ENCODE assay signal across 1 cellular context in the genomic region with DNA sequence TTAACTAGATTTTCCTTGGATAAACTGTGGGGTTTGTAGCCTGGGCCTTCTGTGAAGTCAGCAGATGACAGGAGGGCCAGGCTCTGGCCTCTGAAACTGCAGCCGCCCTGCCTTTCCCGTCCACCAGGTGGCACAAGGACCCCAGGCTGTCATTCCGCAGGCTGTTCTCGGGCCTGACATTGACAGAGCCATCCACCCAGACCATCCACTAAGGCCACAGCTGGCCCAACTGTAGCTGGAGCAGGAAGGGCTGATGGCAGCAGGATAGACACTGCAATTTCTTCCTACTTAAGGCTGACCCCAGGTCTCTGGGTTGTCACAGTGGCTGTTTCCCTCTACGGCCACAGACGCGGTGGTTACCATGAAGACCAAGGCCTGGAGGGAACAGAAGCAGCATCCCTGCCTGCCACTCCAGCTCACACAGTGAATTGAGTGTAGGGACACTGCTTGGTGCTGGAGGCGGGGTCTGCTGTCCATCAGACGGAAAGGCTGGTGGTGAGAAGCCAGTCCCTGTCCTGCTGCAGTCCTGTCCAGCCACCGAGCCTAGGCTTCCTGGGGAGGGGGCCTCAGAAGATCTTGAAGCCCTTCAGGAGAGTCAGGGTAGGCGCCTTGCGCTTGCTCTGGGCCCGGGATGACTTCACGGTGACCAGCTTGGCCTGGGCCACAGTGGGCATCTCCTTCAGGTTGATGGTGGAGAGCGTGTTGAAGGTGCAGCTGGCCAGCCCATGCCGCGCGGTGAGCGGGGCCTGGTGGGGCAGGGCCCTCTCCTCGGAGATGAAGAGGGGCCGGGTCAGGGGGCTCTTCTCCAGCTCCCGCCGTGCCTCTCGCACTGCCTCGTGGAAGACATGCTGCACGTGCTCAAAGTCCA.
TF ChIP-seq lines count a peak whose summit lies in the region.

No MANE protein-coding gene starts in this region.

TF ChIP-seq in HepG2, 621 proteins besides CTCF, POLR2A, EP300 and RAD21 (continued from another document and continues in another):
- TF ChIP-seq, protein P1, sequence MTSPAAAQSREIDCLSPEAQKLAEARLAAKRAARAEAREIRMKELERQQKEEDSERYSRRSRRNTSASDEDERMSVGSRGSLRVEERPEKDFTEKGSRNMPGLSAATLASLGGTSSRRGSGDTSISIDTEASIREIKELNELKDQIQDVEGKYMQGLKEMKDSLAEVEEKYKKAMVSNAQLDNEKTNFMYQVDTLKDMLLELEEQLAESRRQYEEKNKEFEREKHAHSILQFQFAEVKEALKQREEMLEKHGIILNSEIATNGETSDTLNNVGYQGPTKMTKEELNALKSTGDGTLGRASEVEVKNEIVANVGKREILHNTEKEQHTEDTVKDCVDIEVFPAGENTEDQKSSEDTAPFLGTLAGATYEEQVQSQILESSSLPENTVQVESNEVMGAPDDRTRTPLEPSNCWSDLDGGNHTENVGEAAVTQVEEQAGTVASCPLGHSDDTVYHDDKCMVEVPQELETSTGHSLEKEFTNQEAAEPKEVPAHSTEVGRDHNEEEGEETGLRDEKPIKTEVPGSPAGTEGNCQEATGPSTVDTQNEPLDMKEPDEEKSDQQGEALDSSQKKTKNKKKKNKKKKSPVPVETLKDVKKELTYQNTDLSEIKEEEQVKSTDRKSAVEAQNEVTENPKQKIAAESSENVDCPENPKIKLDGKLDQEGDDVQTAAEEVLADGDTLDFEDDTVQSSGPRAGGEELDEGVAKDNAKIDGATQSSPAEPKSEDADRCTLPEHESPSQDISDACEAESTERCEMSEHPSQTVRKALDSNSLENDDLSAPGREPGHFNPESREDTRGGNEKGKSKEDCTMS (CRISPR knock-in tag; conservative IDR thresholded peaks at IDR 0.05), result no peak
- TF ChIP-seq BHLHE40 (IDR thresholded peaks at IDR 0.05; ENCODE audit: low read length) (no peak), KLF9 (CRISPR knock-in tag; IDR thresholded peaks at IDR 0.05; ENCODE audit: low read depth) (no peak), SNAPC2 (CRISPR knock-in tag; IDR thresholded peaks at IDR 0.05) (no peak), CHD4 (IDR thresholded peaks at IDR 0.05; ENCODE audit: borderline replicate concordance, low read length) (no peak), NCOR1 (IDR thresholded peaks at IDR 0.05; ENCODE audit: borderline replicate concordance, low read length) (no peak), SSRP1 (CRISPR knock-in tag; IDR thresholded peaks at IDR 0.05) (no peak), AHR (CRISPR knock-in tag; IDR thresholded peaks at IDR 0.05) (peak; percentile 72; the same call in 1 of the 2 replicates), ARNT2 (CRISPR knock-in tag; IDR thresholded peaks at IDR 0.05; ENCODE audit: low read depth) (no peak), FOXK2 (IDR thresholded peaks at IDR 0.05) (no peak), NFYB (CRISPR knock-in tag; IDR thresholded peaks at IDR 0.05) (no peak), RFX1 (IDR thresholded peaks at IDR 0.05) (no peak), HOXA7 (CRISPR knock-in tag; IDR thresholded peaks at IDR 0.05) (no peak), TBX2 (CRISPR knock-in tag; IDR thresholded peaks at IDR 0.05; ENCODE audit: borderline replicate concordance) (0 out of 2 replicates have a peak, but pooled peaks have one; percentile 16), HNRNPH1 (optimal IDR thresholded peaks at IDR 0.05; ENCODE audit: low read depth, low read length) (no peak)
- TF ChIP-seq, protein P2, sequence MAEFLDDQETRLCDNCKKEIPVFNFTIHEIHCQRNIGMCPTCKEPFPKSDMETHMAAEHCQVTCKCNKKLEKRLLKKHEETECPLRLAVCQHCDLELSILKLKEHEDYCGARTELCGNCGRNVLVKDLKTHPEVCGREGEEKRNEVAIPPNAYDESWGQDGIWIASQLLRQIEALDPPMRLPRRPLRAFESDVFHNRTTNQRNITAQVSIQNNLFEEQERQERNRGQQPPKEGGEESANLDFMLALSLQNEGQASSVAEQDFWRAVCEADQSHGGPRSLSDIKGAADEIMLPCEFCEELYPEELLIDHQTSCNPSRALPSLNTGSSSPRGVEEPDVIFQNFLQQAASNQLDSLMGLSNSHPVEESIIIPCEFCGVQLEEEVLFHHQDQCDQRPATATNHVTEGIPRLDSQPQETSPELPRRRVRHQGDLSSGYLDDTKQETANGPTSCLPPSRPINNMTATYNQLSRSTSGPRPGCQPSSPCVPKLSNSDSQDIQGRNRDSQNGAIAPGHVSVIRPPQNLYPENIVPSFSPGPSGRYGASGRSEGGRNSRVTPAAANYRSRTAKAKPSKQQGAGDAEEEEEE (CRISPR knock-in tag; IDR thresholded peaks at IDR 0.05; ENCODE audit: borderline replicate concordance), result no peak
- TF ChIP-seq, protein P3, sequence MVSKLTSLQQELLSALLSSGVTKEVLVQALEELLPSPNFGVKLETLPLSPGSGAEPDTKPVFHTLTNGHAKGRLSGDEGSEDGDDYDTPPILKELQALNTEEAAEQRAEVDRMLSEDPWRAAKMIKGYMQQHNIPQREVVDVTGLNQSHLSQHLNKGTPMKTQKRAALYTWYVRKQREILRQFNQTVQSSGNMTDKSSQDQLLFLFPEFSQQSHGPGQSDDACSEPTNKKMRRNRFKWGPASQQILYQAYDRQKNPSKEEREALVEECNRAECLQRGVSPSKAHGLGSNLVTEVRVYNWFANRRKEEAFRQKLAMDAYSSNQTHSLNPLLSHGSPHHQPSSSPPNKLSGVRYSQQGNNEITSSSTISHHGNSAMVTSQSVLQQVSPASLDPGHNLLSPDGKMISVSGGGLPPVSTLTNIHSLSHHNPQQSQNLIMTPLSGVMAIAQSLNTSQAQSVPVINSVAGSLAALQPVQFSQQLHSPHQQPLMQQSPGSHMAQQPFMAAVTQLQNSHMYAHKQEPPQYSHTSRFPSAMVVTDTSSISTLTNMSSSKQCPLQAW (CRISPR knock-in tag; IDR thresholded peaks at IDR 0.05), result peak; percentile 66
- TF ChIP-seq, protein P4, sequence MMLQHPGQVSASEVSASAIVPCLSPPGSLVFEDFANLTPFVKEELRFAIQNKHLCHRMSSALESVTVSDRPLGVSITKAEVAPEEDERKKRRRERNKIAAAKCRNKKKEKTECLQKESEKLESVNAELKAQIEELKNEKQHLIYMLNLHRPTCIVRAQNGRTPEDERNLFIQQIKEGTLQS (CRISPR knock-in tag; IDR thresholded peaks at IDR 0.05), result 0 out of 2 replicates have a peak, but pooled peaks have one; percentile 14
- TF ChIP-seq, protein P5, sequence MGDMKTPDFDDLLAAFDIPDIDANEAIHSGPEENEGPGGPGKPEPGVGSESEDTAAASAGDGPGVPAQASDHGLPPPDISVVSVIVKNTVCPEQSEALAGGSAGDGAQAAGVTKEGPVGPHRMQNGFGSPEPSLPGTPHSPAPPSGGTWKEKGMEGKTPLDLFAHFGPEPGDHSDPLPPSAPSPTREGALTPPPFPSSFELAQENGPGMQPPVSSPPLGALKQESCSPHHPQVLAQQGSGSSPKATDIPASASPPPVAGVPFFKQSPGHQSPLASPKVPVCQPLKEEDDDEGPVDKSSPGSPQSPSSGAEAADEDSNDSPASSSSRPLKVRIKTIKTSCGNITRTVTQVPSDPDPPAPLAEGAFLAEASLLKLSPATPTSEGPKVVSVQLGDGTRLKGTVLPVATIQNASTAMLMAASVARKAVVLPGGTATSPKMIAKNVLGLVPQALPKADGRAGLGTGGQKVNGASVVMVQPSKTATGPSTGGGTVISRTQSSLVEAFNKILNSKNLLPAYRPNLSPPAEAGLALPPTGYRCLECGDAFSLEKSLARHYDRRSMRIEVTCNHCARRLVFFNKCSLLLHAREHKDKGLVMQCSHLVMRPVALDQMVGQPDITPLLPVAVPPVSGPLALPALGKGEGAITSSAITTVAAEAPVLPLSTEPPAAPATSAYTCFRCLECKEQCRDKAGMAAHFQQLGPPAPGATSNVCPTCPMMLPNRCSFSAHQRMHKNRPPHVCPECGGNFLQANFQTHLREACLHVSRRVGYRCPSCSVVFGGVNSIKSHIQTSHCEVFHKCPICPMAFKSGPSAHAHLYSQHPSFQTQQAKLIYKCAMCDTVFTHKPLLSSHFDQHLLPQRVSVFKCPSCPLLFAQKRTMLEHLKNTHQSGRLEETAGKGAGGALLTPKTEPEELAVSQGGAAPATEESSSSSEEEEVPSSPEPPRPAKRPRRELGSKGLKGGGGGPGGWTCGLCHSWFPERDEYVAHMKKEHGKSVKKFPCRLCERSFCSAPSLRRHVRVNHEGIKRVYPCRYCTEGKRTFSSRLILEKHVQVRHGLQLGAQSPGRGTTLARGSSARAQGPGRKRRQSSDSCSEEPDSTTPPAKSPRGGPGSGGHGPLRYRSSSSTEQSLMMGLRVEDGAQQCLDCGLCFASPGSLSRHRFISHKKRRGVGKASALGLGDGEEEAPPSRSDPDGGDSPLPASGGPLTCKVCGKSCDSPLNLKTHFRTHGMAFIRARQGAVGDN (CRISPR knock-in tag; IDR thresholded peaks at IDR 0.05), result peak; percentile 73
- TF ChIP-seq, protein P6, sequence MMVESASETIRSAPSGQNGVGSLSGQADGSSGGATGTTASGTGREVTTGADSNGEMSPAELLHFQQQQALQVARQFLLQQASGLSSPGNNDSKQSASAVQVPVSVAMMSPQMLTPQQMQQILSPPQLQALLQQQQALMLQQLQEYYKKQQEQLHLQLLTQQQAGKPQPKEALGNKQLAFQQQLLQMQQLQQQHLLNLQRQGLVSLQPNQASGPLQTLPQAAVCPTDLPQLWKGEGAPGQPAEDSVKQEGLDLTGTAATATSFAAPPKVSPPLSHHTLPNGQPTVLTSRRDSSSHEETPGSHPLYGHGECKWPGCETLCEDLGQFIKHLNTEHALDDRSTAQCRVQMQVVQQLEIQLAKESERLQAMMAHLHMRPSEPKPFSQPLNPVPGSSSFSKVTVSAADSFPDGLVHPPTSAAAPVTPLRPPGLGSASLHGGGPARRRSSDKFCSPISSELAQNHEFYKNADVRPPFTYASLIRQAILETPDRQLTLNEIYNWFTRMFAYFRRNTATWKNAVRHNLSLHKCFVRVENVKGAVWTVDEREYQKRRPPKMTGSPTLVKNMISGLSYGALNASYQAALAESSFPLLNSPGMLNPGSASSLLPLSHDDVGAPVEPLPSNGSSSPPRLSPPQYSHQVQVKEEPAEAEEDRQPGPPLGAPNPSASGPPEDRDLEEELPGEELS (CRISPR knock-in tag; IDR thresholded peaks at IDR 0.05), result no peak
- TF ChIP-seq, protein P7, sequence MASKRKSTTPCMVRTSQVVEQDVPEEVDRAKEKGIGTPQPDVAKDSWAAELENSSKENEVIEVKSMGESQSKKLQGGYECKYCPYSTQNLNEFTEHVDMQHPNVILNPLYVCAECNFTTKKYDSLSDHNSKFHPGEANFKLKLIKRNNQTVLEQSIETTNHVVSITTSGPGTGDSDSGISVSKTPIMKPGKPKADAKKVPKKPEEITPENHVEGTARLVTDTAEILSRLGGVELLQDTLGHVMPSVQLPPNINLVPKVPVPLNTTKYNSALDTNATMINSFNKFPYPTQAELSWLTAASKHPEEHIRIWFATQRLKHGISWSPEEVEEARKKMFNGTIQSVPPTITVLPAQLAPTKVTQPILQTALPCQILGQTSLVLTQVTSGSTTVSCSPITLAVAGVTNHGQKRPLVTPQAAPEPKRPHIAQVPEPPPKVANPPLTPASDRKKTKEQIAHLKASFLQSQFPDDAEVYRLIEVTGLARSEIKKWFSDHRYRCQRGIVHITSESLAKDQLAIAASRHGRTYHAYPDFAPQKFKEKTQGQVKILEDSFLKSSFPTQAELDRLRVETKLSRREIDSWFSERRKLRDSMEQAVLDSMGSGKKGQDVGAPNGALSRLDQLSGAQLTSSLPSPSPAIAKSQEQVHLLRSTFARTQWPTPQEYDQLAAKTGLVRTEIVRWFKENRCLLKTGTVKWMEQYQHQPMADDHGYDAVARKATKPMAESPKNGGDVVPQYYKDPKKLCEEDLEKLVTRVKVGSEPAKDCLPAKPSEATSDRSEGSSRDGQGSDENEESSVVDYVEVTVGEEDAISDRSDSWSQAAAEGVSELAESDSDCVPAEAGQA (IDR thresholded peaks at IDR 0.05; ENCODE audit: low read depth), result no peak
- TF ChIP-seq, protein P7 (CRISPR knock-in tag; IDR thresholded peaks at IDR 0.05; ENCODE audit: borderline replicate concordance), result no peak
- TF ChIP-seq, protein P8, sequence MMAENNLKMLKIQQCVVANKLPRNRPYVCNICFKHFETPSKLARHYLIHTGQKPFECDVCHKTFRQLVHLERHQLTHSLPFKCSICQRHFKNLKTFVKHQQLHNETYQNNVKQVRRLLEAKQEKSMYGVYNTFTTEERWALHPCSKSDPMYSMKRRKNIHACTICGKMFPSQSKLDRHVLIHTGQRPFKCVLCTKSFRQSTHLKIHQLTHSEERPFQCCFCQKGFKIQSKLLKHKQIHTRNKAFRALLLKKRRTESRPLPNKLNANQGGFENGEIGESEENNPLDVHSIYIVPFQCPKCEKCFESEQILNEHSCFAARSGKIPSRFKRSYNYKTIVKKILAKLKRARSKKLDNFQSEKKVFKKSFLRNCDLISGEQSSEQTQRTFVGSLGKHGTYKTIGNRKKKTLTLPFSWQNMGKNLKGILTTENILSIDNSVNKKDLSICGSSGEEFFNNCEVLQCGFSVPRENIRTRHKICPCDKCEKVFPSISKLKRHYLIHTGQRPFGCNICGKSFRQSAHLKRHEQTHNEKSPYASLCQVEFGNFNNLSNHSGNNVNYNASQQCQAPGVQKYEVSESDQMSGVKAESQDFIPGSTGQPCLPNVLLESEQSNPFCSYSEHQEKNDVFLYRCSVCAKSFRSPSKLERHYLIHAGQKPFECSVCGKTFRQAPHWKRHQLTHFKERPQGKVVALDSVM (CRISPR knock-in tag; IDR thresholded peaks at IDR 0.05), result no peak
- TF ChIP-seq, protein P9, sequence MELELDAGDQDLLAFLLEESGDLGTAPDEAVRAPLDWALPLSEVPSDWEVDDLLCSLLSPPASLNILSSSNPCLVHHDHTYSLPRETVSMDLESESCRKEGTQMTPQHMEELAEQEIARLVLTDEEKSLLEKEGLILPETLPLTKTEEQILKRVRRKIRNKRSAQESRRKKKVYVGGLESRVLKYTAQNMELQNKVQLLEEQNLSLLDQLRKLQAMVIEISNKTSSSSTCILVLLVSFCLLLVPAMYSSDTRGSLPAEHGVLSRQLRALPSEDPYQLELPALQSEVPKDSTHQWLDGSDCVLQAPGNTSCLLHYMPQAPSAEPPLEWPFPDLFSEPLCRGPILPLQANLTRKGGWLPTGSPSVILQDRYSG (CRISPR knock-in tag; IDR thresholded peaks at IDR 0.05), result no peak
